In the genomic region with DNA sequence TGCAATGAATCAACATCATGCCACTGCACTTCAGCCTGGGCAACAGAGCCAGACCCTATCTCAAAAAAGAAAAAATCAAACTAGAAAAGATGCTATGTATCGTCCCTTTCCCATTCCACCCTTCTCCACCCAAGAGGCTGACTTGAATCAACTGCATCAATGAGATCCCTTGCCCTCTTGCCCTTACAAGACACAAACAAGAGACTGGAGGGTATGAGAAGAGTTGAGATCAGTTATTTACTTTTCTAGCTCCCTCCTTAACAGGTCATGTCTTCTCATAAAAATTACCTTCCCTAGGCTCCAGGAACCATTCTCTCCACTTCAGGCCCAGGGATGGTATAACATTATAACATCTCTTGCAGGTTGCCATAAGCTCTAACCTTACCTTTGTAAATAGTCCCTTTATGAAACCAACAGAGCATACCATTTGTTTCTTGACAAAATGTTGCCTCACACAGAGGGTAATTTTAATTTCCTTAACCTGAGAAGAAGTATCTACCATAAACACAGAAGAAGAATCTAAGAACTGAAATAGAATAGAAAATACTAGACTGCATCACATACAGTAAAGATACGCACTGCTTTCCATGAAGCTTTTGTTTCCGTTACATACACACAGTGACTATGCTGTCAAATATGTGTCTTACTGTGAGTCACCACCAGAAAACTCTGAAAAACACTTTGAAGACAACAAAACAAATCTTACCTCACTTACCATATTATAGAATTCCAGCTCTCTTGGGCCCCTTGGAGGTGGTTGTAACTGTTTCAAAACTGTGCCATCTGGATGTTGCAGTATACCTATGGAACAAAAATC, we compare ENCODE assay signal across 13 cellular contexts. TPM values are rescaled to one million over a fixed set of nuclear protein-coding genes. Genes with fewer than 3 reads are reported as not detected.
DNase-seq lines count a peak whose midpoint lies in the region; ATAC-seq lines count a peak whose summit lies in the region.
"Had no signal": no experiment of that assay in that cellular context is flagged by ENCODE, and none has a peak within 500 bp of the region (broad histone marks: within the 10 kb centered on the region; RNA-seq: fewer than 3 reads in every experiment).

No MANE protein-coding gene starts in this region.

- H3K27ac Mint-ChIP-seq in activated naive CD4-positive, alpha-beta T cell treated with anti-CD3 and anti-CD28 coated beads, Interleukin-2, amount 10 ng/mL, durations not matched to agents 7 days and 5 days, result peak overlapping the region; percentile 42
- peak overlapping the region in 1 of 2 donors; percentile 42 for H3K27ac Mint-ChIP-seq in stimulated activated naive CD8-positive, alpha-beta T cell treated with anti-CD3 and anti-CD28 coated beads, Interleukin-15, amount 100 ng/mL, for 72 hours
- H3K27ac Mint-ChIP-seq: CD4-positive, CD25-positive, alpha-beta regulatory T cell had no signal

- CTCF ChIA-PET in activated naive CD4-positive, alpha-beta T cell treated with anti-CD3 and anti-CD28 coated beads, Interleukin-2, amount 10 ng/mL, durations not matched to agents 7 days and 5 days (lab: Charles Lee), result interaction anchor here (0.6 to 1.5 kb wide), 2 partner anchors 8 to 59 kb away, joined by 3 read pairs; no protein-coding TSS in a partner anchor

- DNase-seq in activated naive CD4-positive, alpha-beta T cell treated with anti-CD3 and anti-CD28 coated beads, Interleukin-2, amount 10 ng/mL, durations not matched to agents 7 days and 5 days, result no peak
- DNase-seq in activated naive CD4-positive, alpha-beta T cell treated with Interleukin-2 at 50 U/mL for 16 hours, result no peak
- DNase-seq in SJSA1 (ENCODE audit: low read depth in 1 of 2, low spot score in 2 of 2) (peak; percentile 46 to 92), fibroblast of peridontal ligament (ENCODE audit: extremely low read depth) (peak; percentile 85), ecto neural progenitor cell (ENCODE audit: low spot score) (no peak), NCI-H774 (lab: John Stamatoyannopoulos, UW) (no peak), KG1 (lab: John Stamatoyannopoulos, UW) (no peak)
- DNase-seq in stimulated activated naive CD8-positive, alpha-beta T cell treated with anti-CD3 and anti-CD28 coated beads, Interleukin-15, amount 100 ng/mL, for 72 hours, result no peak
- DNase-seq: lower lobe of right lung, NCI-H2029, Right ventricle myocardium superior, stomach had no signal

- no peaks in the 10 kb centered on the region for H3K27me3 ChIP-seq in SJSA1 (replicated peaks)
- H3K27me3 ChIP-seq: stomach had no signal

- H3K4me1 Mint-ChIP-seq in activated naive CD4-positive, alpha-beta T cell treated with anti-CD3 and anti-CD28 coated beads, Interleukin-2, amount 10 ng/mL, durations not matched to agents 7 days and 5 days, result peaks cover 17% of the 10 kb centered on the region
- peaks cover 51% of the 10 kb centered on the region for H3K4me1 Mint-ChIP-seq in stimulated activated naive CD8-positive, alpha-beta T cell treated with anti-CD3 and anti-CD28 coated beads, Interleukin-15, amount 100 ng/mL, for 72 hours

- peaks cover 52% of the 10 kb centered on the region for H3K4me1 ChIP-seq in SJSA1 (replicated peaks)
- H3K4me1 ChIP-seq: lower lobe of right lung had no signal

- no peak overlapping the region for H3K4me3 Mint-ChIP-seq in activated naive CD4-positive, alpha-beta T cell treated with anti-CD3 and anti-CD28 coated beads, Interleukin-2, amount 10 ng/mL, durations not matched to agents 7 days and 5 days
- no peak overlapping the region for H3K4me3 Mint-ChIP-seq in stimulated activated naive CD8-positive, alpha-beta T cell treated with anti-CD3 and anti-CD28 coated beads, Interleukin-15, amount 100 ng/mL, for 72 hours
- H3K4me3 Mint-ChIP-seq: CD4-positive, CD25-positive, alpha-beta regulatory T cell had no signal

- H3K27me3 Mint-ChIP-seq in activated naive CD4-positive, alpha-beta T cell treated with anti-CD3 and anti-CD28 coated beads, Interleukin-2, amount 10 ng/mL, durations not matched to agents 7 days and 5 days, result no peaks in the 10 kb centered on the region
- no peaks in the 10 kb centered on the region for H3K27me3 Mint-ChIP-seq in stimulated activated naive CD8-positive, alpha-beta T cell treated with anti-CD3 and anti-CD28 coated beads, Interleukin-15, amount 100 ng/mL, for 72 hours
- H3K27me3 Mint-ChIP-seq: CD4-positive, CD25-positive, alpha-beta regulatory T cell had no signal

- H3K4me3 ChIP-seq in SJSA1, result no peak overlapping the region
- H3K4me3 ChIP-seq: lower lobe of right lung, stomach had no signal

- H3K9me3 ChIP-seq in SJSA1 (replicated peaks), result no peaks in the 10 kb centered on the region
- H3K9me3 ChIP-seq: lower lobe of right lung had no signal

- H3K9me3 Mint-ChIP-seq in activated naive CD4-positive, alpha-beta T cell treated with anti-CD3 and anti-CD28 coated beads, Interleukin-2, amount 10 ng/mL, durations not matched to agents 7 days and 5 days, result peaks cover 3% of the 10 kb centered on the region
- H3K9me3 Mint-ChIP-seq in stimulated activated naive CD8-positive, alpha-beta T cell treated with anti-CD3 and anti-CD28 coated beads, Interleukin-15, amount 100 ng/mL, for 72 hours, result peaks cover 5 to 10% of the 10 kb centered on the region in 2 donors

- peak; percentile 81 for ATAC-seq in stimulated activated naive CD8-positive, alpha-beta T cell treated with anti-CD3 and anti-CD28 coated beads, Interleukin-15, amount 100 ng/mL, for 72 hours
- ATAC-seq: lower lobe of right lung had no signal

- H3K36me3 Mint-ChIP-seq in activated naive CD4-positive, alpha-beta T cell treated with anti-CD3 and anti-CD28 coated beads, Interleukin-2, amount 10 ng/mL, durations not matched to agents 7 days and 5 days, result peaks cover 56% of the 10 kb centered on the region

- 0 out of 2 replicates have a peak, but pooled peaks cover 7% of the 10 kb centered on the region for H3K36me3 ChIP-seq in SJSA1

- peak overlapping the region; percentile 85 for H3K27ac ChIP-seq in SJSA1
- H3K27ac ChIP-seq: lower lobe of right lung, stomach had no signal

RNA-seq across cellular contexts. Expression of gene IPMK, which starts 30.5 kb away (rescaled TPM):
- total RNA-seq in SJSA1 (2014; rRNA removed; shearing (Covaris generic)), result 4.6 and 5.8 TPM in 2 replicates

RNA-seq across cellular contexts. Expression of gene CISD1, which starts 31.7 kb away (rescaled TPM):
- total RNA-seq in SJSA1 (2014; rRNA removed; shearing (Covaris generic)), result 38.5 and 52.3 TPM in 2 replicates

Comparison
In these comparisons a context has a peak if more than half of its experiments do, and no peak if none do; other contexts are left out.
1. DNase-seq: peak in SJSA1 (2 of 2) and fibroblast of peridontal ligament (single experiment); none in activated naive CD4-positive, alpha-beta T cell treated with anti-CD3 and anti-CD28 coated beads, Interleukin-2, amount 10 ng/mL, durations not matched to agents 7 days and 5 days (single experiment), activated naive CD4-positive, alpha-beta T cell treated with Interleukin-2 at 50 U/mL for 16 hours (single experiment), stimulated activated naive CD8-positive, alpha-beta T cell treated with anti-CD3 and anti-CD28 coated beads, Interleukin-15, amount 100 ng/mL, for 72 hours (0 of 2), ecto neural progenitor cell (single experiment), NCI-H774 (single experiment) and KG1 (single experiment).